24 cellular contexts compared by ENCODE assay signal in genomic region chr6:11187301-11187700, GRCh38.
"Had no signal": no experiment of that assay in that cellular context is flagged by ENCODE, and none has a peak within 500 bp of the region (broad histone marks: within the 10 kb centered on the region; RNA-seq: fewer than 3 reads in every experiment).

No MANE protein-coding gene starts in this region.

- H3K27me3 ChIP-seq: body of pancreas, cardiac muscle cell, foreskin keratinocyte, neural progenitor cell, spleen, thyroid gland had no signal

- H3K36me3 ChIP-seq: neural progenitor cell, WERI-Rb-1 had no signal

- H3K4me1 ChIP-seq: foreskin keratinocyte, spleen had no signal

- H3K27ac Mint-ChIP-seq: activated CD4-positive, alpha-beta T cell treated with anti-CD3 and anti-CD28 coated beads, Interleukin-2, amount 10 ng/mL, durations not matched to agents 7 days and 5 days; activated CD8-positive, alpha-beta memory T cell treated with anti-CD3 and anti-CD28 coated beads, Interleukin-2, amount 10 ng/mL, durations not matched to agents 7 days and 5 days; activated CD8-positive, alpha-beta T cell treated with anti-CD3 and anti-CD28 coated beads for 36 hours; activated naive CD8-positive, alpha-beta T cell treated with anti-CD3 and anti-CD28 coated beads, Interleukin-2, amount 50 U/mL, for 24 hours; neural progenitor cell had no signal

- H3K9ac ChIP-seq: neural progenitor cell had no signal

- H3K27ac ChIP-seq: cardiac muscle cell, foreskin keratinocyte, neural progenitor cell, spleen, WERI-Rb-1 had no signal

- ATAC-seq: activated CD8-positive, alpha-beta memory T cell treated with anti-CD3 and anti-CD28 coated beads, Interleukin-2, amount 10 ng/mL, durations not matched to agents 7 days and 5 days; activated CD8-positive, alpha-beta T cell treated with anti-CD3 and anti-CD28 coated beads for 36 hours; activated naive CD8-positive, alpha-beta T cell treated with anti-CD3 and anti-CD28 coated beads, Interleukin-2, amount 50 U/mL, for 24 hours; foreskin keratinocyte; left ventricle myocardium superior; stimulated activated naive CD8-positive, alpha-beta T cell treated with anti-CD3 and anti-CD28 coated beads, Interleukin-15, Interleukin-2, amounts not matched to agents 100 U/mL and 50 U/mL, for 24 hours had no signal

- H3K4me1 Mint-ChIP-seq: activated CD8-positive, alpha-beta memory T cell treated with anti-CD3 and anti-CD28 coated beads, Interleukin-2, amount 10 ng/mL, durations not matched to agents 7 days and 5 days; activated naive CD8-positive, alpha-beta T cell treated with anti-CD3 and anti-CD28 coated beads, Interleukin-2, amount 50 U/mL, for 24 hours had no signal

- H3K27me3 Mint-ChIP-seq: activated CD4-positive, alpha-beta T cell treated with anti-CD3 and anti-CD28 coated beads, Interleukin-2, amount 10 ng/mL, durations not matched to agents 7 days and 5 days; activated CD8-positive, alpha-beta memory T cell treated with anti-CD3 and anti-CD28 coated beads, Interleukin-2, amount 10 ng/mL, durations not matched to agents 7 days and 5 days; activated CD8-positive, alpha-beta T cell treated with anti-CD3 and anti-CD28 coated beads for 36 hours; activated naive CD8-positive, alpha-beta T cell treated with anti-CD3 and anti-CD28 coated beads, Interleukin-2, amount 50 U/mL, for 24 hours; naive B cell had no signal

- H3K9me3 ChIP-seq: body of pancreas, thyroid gland had no signal

- H3K4me3 ChIP-seq: body of pancreas, cardiac muscle cell, neural progenitor cell, spleen, thyroid gland had no signal

- DNase-seq: activated CD4-positive, alpha-beta T cell treated with anti-CD3 and anti-CD28 coated beads, Interleukin-2, amount 10 ng/mL, durations not matched to agents 7 days and 5 days; activated CD4-positive, CD25-positive, alpha-beta regulatory T cell treated with anti-CD3 and anti-CD28 coated beads, Interleukin-2, amount 50 U/mL, for 72 hours; activated CD8-positive, alpha-beta memory T cell treated with anti-CD3 and anti-CD28 coated beads, Interleukin-2, amount 10 ng/mL, durations not matched to agents 7 days and 5 days; activated CD8-positive, alpha-beta T cell treated with anti-CD3 and anti-CD28 coated beads for 36 hours; activated effector memory CD4-positive, alpha-beta T cell treated with anti-CD3 and anti-CD28 coated beads, Interleukin-2, amount 50 U/mL, for 16 hours; activated naive CD4-positive, alpha-beta T cell treated with anti-CD3 and anti-CD28 coated beads, Interleukin-2, amount 50 U/mL, for 16 hours; activated naive CD8-positive, alpha-beta T cell treated with anti-CD3 and anti-CD28 coated beads, Interleukin-2, amount 50 U/mL, for 24 hours; activated T-cell treated with anti-CD3 and anti-CD28 coated beads for 4 hours; body of pancreas; foreskin keratinocyte; glutamatergic neuron; hypothalamus; left ventricle myocardium superior; naive B cell; retina; spleen; stimulated activated CD4-positive, alpha-beta T cell treated with anti-CD3 and anti-CD28 coated beads, Interleukin-4, amount 100 ng/mL, for 24 hours; stimulated activated naive CD8-positive, alpha-beta T cell treated with anti-CD3 and anti-CD28 coated beads, Interleukin-15, Interleukin-2, amounts not matched to agents 100 U/mL and 50 U/mL, for 24 hours; substantia nigra; T-helper 2 cell; thyroid gland; WERI-Rb-1 had no signal

- H3K4me3 Mint-ChIP-seq: activated CD4-positive, alpha-beta T cell treated with anti-CD3 and anti-CD28 coated beads, Interleukin-2, amount 10 ng/mL, durations not matched to agents 7 days and 5 days; activated CD8-positive, alpha-beta memory T cell treated with anti-CD3 and anti-CD28 coated beads, Interleukin-2, amount 10 ng/mL, durations not matched to agents 7 days and 5 days; activated CD8-positive, alpha-beta T cell treated with anti-CD3 and anti-CD28 coated beads for 36 hours; activated naive CD8-positive, alpha-beta T cell treated with anti-CD3 and anti-CD28 coated beads, Interleukin-2, amount 50 U/mL, for 24 hours; naive B cell; neural progenitor cell had no signal
